In genomic region chr11:77191823-77192495, GRCh38 we compare ENCODE assay signal across 8 cellular contexts.
DNase-seq lines count a peak whose midpoint lies in the region; ATAC-seq, FAIRE-seq and TF ChIP-seq lines count a peak whose summit lies in the region.

No MANE protein-coding gene starts in this region.

- no peak for TF ChIP-seq EP300 in HepG2 (IDR thresholded peaks at IDR 0.05; ENCODE audit: low read depth in 2 of 2, low read length in 2 of 2)
- TF ChIP-seq EP300 in HepG2 (CRISPR knock-in tag; IDR thresholded peaks at IDR 0.05; ENCODE audit: borderline replicate concordance), result no peak

- no peak overlapping the region for H2AFZ ChIP-seq in HepG2 (ENCODE audit: low read length)

- no peaks in the 10 kb centered on the region for H3K9me3 Mint-ChIP-seq in brain
- no peaks in the 10 kb centered on the region for H3K9me3 Mint-ChIP-seq in stimulated activated memory B cell treated with anti-CD40 and anti-IgM and Interleukin-4, amounts not matched to agents 10 μg/mL and 1 μg/mL and 100 μg/mL, for 72 hours

- H3K4me2 ChIP-seq in HepG2 (ENCODE audit: low read depth, low read length), result no peak overlapping the region

- in situ Hi-C loops in HepG2 (cut with HindIII; ENCODE audit: extremely low pct_ligation_motif_present, low pct_unique_long_range_greater_than_20kb), result no loop called here

- H3K36me3 ChIP-seq in HepG2 (replicated peaks in 1 of 2; ENCODE audit: control insufficient read depth in 1 of 2, insufficient read depth in 2 of 2, low read length in 2 of 2), result no peaks in the 10 kb centered on the region

- H3K4me1 Mint-ChIP-seq in brain, result peaks cover 16% of the 10 kb centered on the region
- no peaks in the 10 kb centered on the region for H3K4me1 Mint-ChIP-seq in stimulated activated memory B cell treated with anti-CD40 and anti-IgM and Interleukin-4, amounts not matched to agents 10 μg/mL and 1 μg/mL and 100 μg/mL, for 72 hours

- DNase-seq in DMS 273 treated with DMSO at 0.1 percent for 48 hours (lab: John Stamatoyannopoulos, UW), result peak; percentile 34
- DNase-seq in HTR-8/SVneo (ENCODE audit: insufficient read length, low spot score), result peak; percentile 69
- DNase-seq in SW480 (ENCODE audit: low spot score), result peak; percentile 92
- peak; percentile 41 for DNase-seq in HepG2 (ENCODE audit: low spot score)

- no peak overlapping the region for H3K27ac Mint-ChIP-seq in brain
- H3K27ac Mint-ChIP-seq in stimulated activated memory B cell treated with anti-CD40 and anti-IgM and Interleukin-4, amounts not matched to agents 10 μg/mL and 1 μg/mL and 100 μg/mL, for 72 hours, result no peak overlapping the region

- no peaks in the 10 kb centered on the region for H4K20me1 ChIP-seq in HepG2 (ENCODE audit: insufficient read depth, low read length)

- no peak overlapping the region for H3K27ac ChIP-seq in HepG2 (ENCODE audit: extremely low read length, insufficient read depth, low read length)

- FAIRE-seq in HTR-8/SVneo (lab: Jason Lieb, UNC) (peak; percentile 94), HepG2 (lab: Jason Lieb, UNC) (peak; percentile 47)

- no peaks in the 10 kb centered on the region for H3K27me3 ChIP-seq in HepG2 (ENCODE audit: control insufficient read depth in 1 of 2, insufficient read depth in 2 of 2, low read length in 2 of 2)

- no peak for TF ChIP-seq POLR2A in HepG2 (IDR thresholded peaks at IDR 0.05; ENCODE audit: insufficient read depth in 1 of 2, low read depth in 2 of 2, low read length in 2 of 2)

- BruUV-seq in HepG2 (replicated peaks; lab: Mats Ljungman, UMichigan), result no TSS peak

- H3K79me2 ChIP-seq in HepG2 (ENCODE audit: insufficient read depth, low read length), result no peaks in the 10 kb centered on the region

- H3K4me1 ChIP-seq in HepG2 (ENCODE audit: insufficient read depth, low read length), result no peaks in the 10 kb centered on the region

- ATAC-seq in HepG2, result peak; percentile 67
- ATAC-seq in stimulated activated memory B cell treated with anti-CD40 and anti-IgM and Interleukin-4, amounts not matched to agents 10 μg/mL and 1 μg/mL and 100 μg/mL, for 72 hours, result peak; percentile 58
- no peak for ATAC-seq in GM18861 (IDR thresholded peaks at IDR 0.05; ENCODE audit: unreplicated experiment)
- ATAC-seq in GM21737 (IDR thresholded peaks at IDR 0.05; ENCODE audit: unreplicated experiment), result no peak

- H3K36me3 Mint-ChIP-seq in brain, result no peaks in the 10 kb centered on the region
- H3K36me3 Mint-ChIP-seq in stimulated activated memory B cell treated with anti-CD40 and anti-IgM and Interleukin-4, amounts not matched to agents 10 μg/mL and 1 μg/mL and 100 μg/mL, for 72 hours, result no peaks in the 10 kb centered on the region

- POLR2A ChIA-PET in HepG2 (lab: Yijun Ruan, JAX), result no interaction called here

- no peaks in the 10 kb centered on the region for H3K27me3 Mint-ChIP-seq in brain
- H3K27me3 Mint-ChIP-seq in stimulated activated memory B cell treated with anti-CD40 and anti-IgM and Interleukin-4, amounts not matched to agents 10 μg/mL and 1 μg/mL and 100 μg/mL, for 72 hours, result no peaks in the 10 kb centered on the region

- WGBS in HepG2 (ENCODE audit: low lambda C conversion rate), result 77% methylated on average over 22 of the region's 27 CpGs

- no peak overlapping the region for H3K4me3 Mint-ChIP-seq in brain
- H3K4me3 Mint-ChIP-seq in stimulated activated memory B cell treated with anti-CD40 and anti-IgM and Interleukin-4, amounts not matched to agents 10 μg/mL and 1 μg/mL and 100 μg/mL, for 72 hours, result no peak overlapping the region

- 0 out of 2 replicates have a peak, but pooled peaks cover 4% of the 10 kb centered on the region for H3K9me3 ChIP-seq in HepG2 (ENCODE audit: low read length)

- TF ChIP-seq CTCF in brain (conservative IDR thresholded peaks at IDR 0.05) (peak; percentile 50 to 69), HepG2 (CRISPR knock-in tag; IDR thresholded peaks at IDR 0.05) (peak; percentile 81)

- TF ChIP-seq RAD21 in HepG2 (CRISPR knock-in tag; IDR thresholded peaks at IDR 0.05), result peak; percentile 57

- CTCF ChIA-PET in HepG2 (lab: Yijun Ruan, JAX; ENCODE audit: low intra/inter-chr PET ratio, low total read pairs), result interaction anchor here (1.9 to 3.8 kb wide), 3 partner anchors 65 to 428 kb away, joined by 6 to 15 read pairs (median 12); partner anchors contain the start of gene MYO7A

- H3K4me3 ChIP-seq in HepG2 (replicated peaks in 1 of 3; ENCODE audit: insufficient read depth in 1 of 3, low read depth in 2 of 3, low read length in 3 of 3), result no peak overlapping the region

- no peak overlapping the region for H3K9ac ChIP-seq in HepG2 (ENCODE audit: insufficient read depth, low read depth, low read length)

- intact Hi-C loops in HepG2 (cut with micrococcal nuclease; ENCODE audit: unreplicated experiment), result loop anchor here (1.0 to 10.0 kb wide), 2 partner anchors 183 to 356 kb away; no protein-coding TSS in a partner anchor

TF ChIP-seq in HepG2, 621 proteins besides CTCF, POLR2A, EP300 and RAD21 (continues in another document):
- no peak for TF ChIP-seq KLF15 (CRISPR knock-in tag; IDR thresholded peaks at IDR 0.05; ENCODE audit: borderline replicate concordance)
- no peak for TF ChIP-seq MLLT10 (CRISPR knock-in tag; IDR thresholded peaks at IDR 0.05)
- TF ChIP-seq SUZ12 (IDR thresholded peaks at IDR 0.05; ENCODE audit: low read depth, low read length), result no peak
- TF ChIP-seq ATF3 (CRISPR knock-in tag; IDR thresholded peaks at IDR 0.05), result no peak
- TF ChIP-seq PHB2 (IDR thresholded peaks at IDR 0.05; ENCODE audit: partially characterized antibody), result no peak
- TF ChIP-seq ZNF282 (IDR thresholded peaks at IDR 0.05; ENCODE audit: partially characterized antibody), result no peak
- peak; percentile 31; the same call in 1 of the 2 replicates for TF ChIP-seq HOXA3 (CRISPR knock-in tag; IDR thresholded peaks at IDR 0.05)
- TF ChIP-seq PRMT3 (CRISPR knock-in tag; IDR thresholded peaks at IDR 0.05; ENCODE audit: borderline replicate concordance, low read depth), result no peak
- TF ChIP-seq PCBP1 (IDR thresholded peaks at IDR 0.05; ENCODE audit: borderline replicate concordance, low read depth, low read length), result no peak
- TF ChIP-seq ZNF10 (CRISPR knock-in tag; IDR thresholded peaks at IDR 0.05; ENCODE audit: borderline replicate concordance, low read depth), result no peak
- no peak for TF ChIP-seq ZMYM3 (CRISPR knock-in tag; IDR thresholded peaks at IDR 0.05)
- no peak for TF ChIP-seq SNAPC4 (CRISPR knock-in tag; IDR thresholded peaks at IDR 0.05)
- TF ChIP-seq ZNF740 (CRISPR knock-in tag; IDR thresholded peaks at IDR 0.05), result 0 out of 2 replicates have a peak, but pooled peaks have one; percentile 7
- peak; percentile 97 for TF ChIP-seq ZBTB33 (CRISPR knock-in tag; IDR thresholded peaks at IDR 0.05)

Comparison
In these comparisons a context has a peak if more than half of its experiments do, and no peak if none do; other contexts are left out.
1. DNase-seq: peak in every context shown above with its lines; median percentile 92 in SW480; 69 in HTR-8/SVneo; 41 in HepG2; 34 in DMS 273 treated with DMSO at 0.1 percent for 48 hours.
2. ATAC-seq: peak in HepG2 (single experiment) and stimulated activated memory B cell treated with anti-CD40 and anti-IgM and Interleukin-4, amounts not matched to agents 10 μg/mL and 1 μg/mL and 100 μg/mL, for 72 hours (single experiment); none in GM18861 (single experiment) and GM21737 (single experiment).